Comparison of ENCODE assay signal across 8 cellular contexts in the genomic region with DNA sequence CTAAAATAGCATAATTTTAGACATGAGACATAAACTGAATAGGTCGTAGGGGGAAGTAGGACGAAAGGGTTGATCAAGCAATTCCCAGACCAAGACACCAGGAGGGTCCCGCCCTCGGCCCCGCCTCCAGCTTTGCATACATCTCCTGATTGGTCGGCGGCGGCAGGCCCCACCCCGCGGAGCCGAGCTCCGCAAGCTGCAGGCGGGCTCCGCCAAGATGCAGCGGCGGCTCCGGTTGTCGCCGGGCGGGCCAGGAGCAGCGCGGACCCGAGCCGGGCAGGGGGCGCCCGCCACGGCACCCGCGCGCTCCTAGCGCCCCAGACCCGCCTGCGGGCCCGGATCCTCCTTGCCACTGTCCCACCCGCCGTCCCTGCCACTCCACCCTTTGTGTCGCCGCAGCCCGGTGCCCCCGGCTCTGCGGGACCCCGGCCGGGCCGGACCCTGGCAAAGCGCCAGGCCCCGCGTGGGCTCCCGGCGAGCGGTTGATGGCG. TPM values are rescaled to one million over a fixed set of nuclear protein-coding genes. Genes with fewer than 3 reads are reported as not detected.
DNase-seq lines count a peak whose midpoint lies in the region; ATAC-seq and TF ChIP-seq lines count a peak whose summit lies in the region.

A gene (plus strand): TSS at position 215 of the 491 bp plus-strand sequence. CDS start 412 bp downstream, outside the sequence.

- H3K9me3 ChIP-seq in Panc1 (ENCODE audit: control insufficient read depth, insufficient read depth, low read depth, low read length): no peaks in the 10 kb centered on the region
- no peaks in the 10 kb centered on the region for H3K9me3 ChIP-seq in esophagus muscularis mucosa
- no peaks in the 10 kb centered on the region for H3K9me3 ChIP-seq in muscle layer of duodenum (ENCODE audit: control insufficient read depth in 1 of 2, low read length in 2 of 2)

- H3K4me3 Mint-ChIP-seq in Calu3 (ENCODE audit: low read depth, unreplicated experiment): peak within 1 kb of the TSS; percentile 93
- peak within 1 kb of the TSS; percentile 93 to 95 for H3K4me3 Mint-ChIP-seq in activated T-cell treated with anti-CD3 and anti-CD28 coated beads, Interleukin-2, amount 50 U/mL, for 72 hours

- peak within 1 kb of the TSS; percentile 73 to 74 for H3K4me3 ChIP-seq in Panc1 (ENCODE audit: low read depth in 2 of 2, low read length in 2 of 2)
- peak within 1 kb of the TSS; percentile 73 to 94 (median 90) for H3K4me3 ChIP-seq in esophagus muscularis mucosa
- H3K4me3 ChIP-seq in muscle layer of duodenum (ENCODE audit: low read depth in 1 of 2, low read length in 2 of 2): peak within 1 kb of the TSS; percentile 71 to 82

- TF ChIP-seq CTCF in Calu3 (IDR thresholded peaks at IDR 0.05; ENCODE audit: unreplicated experiment) (no peak), Panc1 (IDR thresholded peaks at IDR 0.05) (no peak), esophagus muscularis mucosa (IDR thresholded peaks at IDR 0.05) (no peak)

- H3K4me1 ChIP-seq in Panc1 (ENCODE audit: control insufficient read depth, insufficient read depth, low read length): peaks cover 23% of the 10 kb centered on the region
- H3K4me1 ChIP-seq in esophagus muscularis mucosa: peaks cover 33 to 47% (median 37%) of the 10 kb centered on the region in 4 donors
- peaks cover 6 to 20% of the 10 kb centered on the region in 2 donors for H3K4me1 ChIP-seq in muscle layer of duodenum (ENCODE audit: control insufficient read depth in 1 of 2, insufficient read depth in 2 of 2, low read length in 2 of 2)

- H3K9me3 Mint-ChIP-seq in Calu3 (ENCODE audit: low read depth, unreplicated experiment): no peaks in the 10 kb centered on the region
- no peaks in the 10 kb centered on the region for H3K9me3 Mint-ChIP-seq in activated T-cell treated with anti-CD3 and anti-CD28 coated beads, Interleukin-2, amount 50 U/mL, for 72 hours

- peak; percentile 67 for TF ChIP-seq POLR2A in esophagus muscularis mucosa (IDR thresholded peaks at IDR 0.05; ENCODE audit: low read depth)

- in situ Hi-C loops in KBM-7 (cut with MboI; ENCODE audit: low pct_unique_long_range_greater_than_20kb, low sequenced_read_pairs): no loop called here
- in situ Hi-C loops in Panc1 (cut with HindIII; ENCODE audit: low pct_unique_long_range_greater_than_20kb, low sequenced_read_pairs): no loop called here

- H3K36me3 ChIP-seq in Panc1 (ENCODE audit: control insufficient read depth, insufficient read depth, low read length) (no peaks in the 10 kb centered on the region; the same call in 1 of the 2 replicates), esophagus muscularis mucosa (no peaks in the 10 kb centered on the region), muscle layer of duodenum (ENCODE audit: control insufficient read depth in 1 of 2, insufficient read depth in 2 of 2, low read length in 2 of 2) (peaks cover 0 to 5% of the 10 kb centered on the region in 2 donors)

- CTCF ChIA-PET in Calu3 (lab: Charles Lee): interaction anchor here (1.5 to 3.1 kb wide), 5 partner anchors 13 to 29 kb away, joined by 4 to 18 read pairs (median 12); a partner anchor contains a TSS
- CTCF ChIA-PET in Panc1 (lab: Charles Lee): interaction anchor here (0.6 to 2.2 kb wide), 4 partner anchors 26 to 769 kb away, joined by 3 to 18 read pairs (median 4); a partner anchor contains a TSS

- ATAC-seq in GM21619 (IDR thresholded peaks at IDR 0.05; ENCODE audit: unreplicated experiment) (peak; percentile 92), Panc1 (peak; percentile 96)
- ATAC-seq in activated T-cell treated with anti-CD3 and anti-CD28 coated beads, Interleukin-2, amount 50 U/mL, for 72 hours (replicated peaks in 1 of 2): peak; percentile 97 to 98

- 0% methylated on average over 2 of the region's 51 CpGs for WGBS in esophagus muscularis mucosa

- peaks cover 56% of the 10 kb centered on the region for H3K4me1 Mint-ChIP-seq in Calu3 (ENCODE audit: low read depth, unreplicated experiment)
- peaks cover 18% of the 10 kb centered on the region for H3K4me1 Mint-ChIP-seq in activated T-cell treated with anti-CD3 and anti-CD28 coated beads, Interleukin-2, amount 50 U/mL, for 72 hours (ENCODE audit: low read depth)

- peaks cover 41% of the 10 kb centered on the region for H3K36me3 Mint-ChIP-seq in Calu3 (ENCODE audit: insufficient read depth, unreplicated experiment)
- no peaks in the 10 kb centered on the region for H3K36me3 Mint-ChIP-seq in activated T-cell treated with anti-CD3 and anti-CD28 coated beads, Interleukin-2, amount 50 U/mL, for 72 hours (ENCODE audit: insufficient read depth in 2 of 2)

- peak within 1 kb of the TSS; percentile 74 for H3K27ac ChIP-seq in Panc1 (ENCODE audit: low read length)
- H3K27ac ChIP-seq in esophagus muscularis mucosa (replicated peaks in 1 of 4): peak within 1 kb of the TSS; percentile 92 to 98 (median 96)
- H3K27ac ChIP-seq in muscle layer of duodenum (ENCODE audit: low read length): peak within 1 kb of the TSS; percentile 99

- H3K27me3 Mint-ChIP-seq in Calu3 (ENCODE audit: unreplicated experiment): no peaks in the 10 kb centered on the region
- H3K27me3 Mint-ChIP-seq in activated T-cell treated with anti-CD3 and anti-CD28 coated beads, Interleukin-2, amount 50 U/mL, for 72 hours (ENCODE audit: low read depth): peaks cover 6% of the 10 kb centered on the region

- POLR2A ChIA-PET in Panc1 (lab: Charles Lee): interaction anchor here (0.6 to 1.2 kb wide), 3 partner anchors 21 to 48 kb away, joined by 3 to 5 read pairs (median 3); no protein-coding TSS in a partner anchor

- TF ChIP-seq EP300 in esophagus muscularis mucosa (IDR thresholded peaks at IDR 0.05): no peak

- intact Hi-C loops in Calu3 (cut with micrococcal nuclease; ENCODE audit: unreplicated experiment) (no loop called here), Panc1 (cut with micrococcal nuclease; ENCODE audit: unreplicated experiment) (no loop called here), esophagus muscularis mucosa (cut with DNase I) (loop anchor here (2.0 to 5.0 kb wide), 2 partner anchors 25 to 45 kb away; a partner anchor contains a TSS)

- H3K27ac Mint-ChIP-seq in Calu3 (ENCODE audit: unreplicated experiment): peak within 1 kb of the TSS; percentile 58
- H3K27ac Mint-ChIP-seq in activated T-cell treated with anti-CD3 and anti-CD28 coated beads, Interleukin-2, amount 50 U/mL, for 72 hours: no peak within 1 kb of the TSS

- H3K27me3 ChIP-seq in Panc1 (ENCODE audit: control insufficient read depth, insufficient read depth, low read length) (no peaks in the 10 kb centered on the region), esophagus muscularis mucosa (no peaks in the 10 kb centered on the region), muscle layer of duodenum (ENCODE audit: low read depth, low read length) (no peaks in the 10 kb centered on the region)

- DNase-seq in Calu3: peak; percentile 98
- DNase-seq in KBM-7: peak; percentile 97
- DNase-seq in Panc1 (ENCODE audit: low read depth, low spot score): peak; percentile 65
- peak; percentile 95 to 96 for DNase-seq in activated T-cell treated with anti-CD3 and anti-CD28 coated beads, Interleukin-2, amount 50 U/mL, for 72 hours
- DNase-seq in esophagus muscularis mucosa (ENCODE audit: extremely low spot score): peak; percentile 99
- peak; percentile 85 to 90 for DNase-seq in stimulated activated CD8-positive, alpha-beta memory T cell treated with anti-CD3 and anti-CD28 coated beads, Interleukin-7, amount 100 ng/mL, for 1 hour (ENCODE audit: low read depth in 2 of 2)

- BruUV-seq in Calu3 (replicated peaks; lab: Mats Ljungman, UMichigan) (no TSS peak), Panc1 (replicated peaks; lab: Mats Ljungman, UMichigan) (no TSS peak)

RNA-seq across cellular contexts. Expression of the gene that starts here (rescaled TPM):
- 39.4 and 48.3 TPM in 2 replicates for total RNA-seq in Calu3 (2022)
- 32.0 TPM for total RNA-seq in Panc1 (2021; ENCODE audit: unreplicated experiment)
- 33.7 TPM for polyA plus RNA-seq in Panc1 (2012; ENCODE audit: insufficient read length)
- under 1 TPM; 0.56 to 0.72 TPM for total RNA-seq in activated T-cell treated with anti-CD3 and anti-CD28 coated beads, Interleukin-2, amount 50 U/mL, for 72 hours
- 10 to 100 TPM; 14.6 to 36.7 (median 24.3) TPM for total RNA-seq in esophagus muscularis mucosa

Comparison
In these comparisons a context has a peak if more than half of its experiments do, and no peak if none do; other contexts are left out.
1. Peak in every context shown above with its lines: DNase-seq, ATAC-seq, H3K4me3 ChIP-seq and H3K27ac ChIP-seq.
2. RNA of the gene that starts here (total RNA-seq): 39.4 to 48.3 TPM in Calu3, 32.0 TPM in Panc1 (single experiment) and 14.6 to 36.7 TPM in esophagus muscularis mucosa; 0.56 to 0.72 TPM in activated T-cell treated with anti-CD3 and anti-CD28 coated beads, Interleukin-2, amount 50 U/mL, for 72 hours; every median in the first group is over 4 times any median in the second.
3. Peak in DNase-seq and ATAC-seq in activated T-cell treated with anti-CD3 and anti-CD28 coated beads, Interleukin-2, amount 50 U/mL, for 72 hours; RNA of the gene not detected or under 1 TPM.